In the genomic region with DNA sequence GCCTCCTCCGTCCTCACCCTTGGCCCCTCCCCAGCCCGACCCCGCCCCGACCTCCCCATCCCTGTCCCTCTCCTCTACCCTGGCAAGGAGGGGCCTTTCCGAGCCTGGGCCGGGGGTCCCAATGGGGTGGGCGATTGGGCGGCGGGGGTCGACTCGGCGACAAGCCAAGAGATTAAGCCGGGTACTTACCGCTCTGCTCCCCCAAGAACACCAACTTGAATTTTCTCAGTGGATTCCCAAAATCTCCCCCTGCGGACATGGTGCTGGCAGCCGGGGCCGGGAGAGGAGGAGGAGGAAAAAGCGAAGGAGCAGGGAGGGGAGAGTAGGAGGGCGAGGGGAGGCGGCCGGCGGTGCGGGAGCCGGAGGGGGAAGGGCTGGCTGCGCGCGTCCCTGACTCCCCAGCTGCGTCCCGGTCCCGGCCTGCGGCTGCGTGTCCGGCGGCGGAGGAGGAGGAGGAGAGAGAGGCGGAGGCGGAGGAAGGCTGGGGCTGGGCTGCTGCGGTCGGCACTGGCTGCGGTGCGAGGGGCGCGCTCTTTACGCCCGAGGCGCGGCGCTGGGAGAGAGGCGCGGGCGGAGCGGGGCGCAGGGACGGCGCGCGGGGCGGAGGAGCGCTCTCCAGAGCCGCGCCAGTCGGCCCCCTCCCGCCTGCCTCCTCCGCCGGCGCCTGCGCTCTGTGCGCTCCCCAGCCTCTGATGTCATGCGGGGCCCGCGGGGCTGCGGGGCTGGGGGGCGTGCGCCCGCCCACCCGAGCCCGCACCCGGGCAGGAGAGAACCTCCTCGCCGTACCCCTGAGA, we compare ENCODE assay signal across 8 cellular contexts. TPM values are rescaled to one million over a fixed set of nuclear protein-coding genes. Genes with fewer than 3 reads are reported as not detected.
DNase-seq lines count a peak whose midpoint lies in the region; ATAC-seq and TF ChIP-seq lines count a peak whose summit lies in the region.

A gene (minus strand): TSS at position 675 of the 794 bp plus-strand sequence. CDS start 416 bp downstream, at position 259.

- 0 to 1% methylated on average over 59 to 74 of the region's 80 CpGs for WGBS in lower leg skin, 2 donors

- H3K4me3 Mint-ChIP-seq in effector memory CD8-positive, alpha-beta T cell = peak within 1 kb of the TSS; percentile 65 to 79

- no peaks in the 10 kb centered on the region for H3K9me3 Mint-ChIP-seq in effector memory CD8-positive, alpha-beta T cell

- peaks cover 50 to 72% of the 10 kb centered on the region in 2 donors for H3K27me3 Mint-ChIP-seq in effector memory CD8-positive, alpha-beta T cell

- no peak for TF ChIP-seq POLR2A in lower leg skin (IDR thresholded peaks at IDR 0.05)

- H3K9ac ChIP-seq in subcutaneous abdominal adipose tissue (ENCODE audit: low read length in 5 of 5) = peak within 1 kb of the TSS in 4 of 5 donors; percentile 39 to 78 (median 57)

- in situ Hi-C loops in SK-MEL-5 (cut with HindIII; ENCODE audit: low pct_unique_long_range_greater_than_20kb, low sequenced_read_pairs) = no loop called here

- no peaks in the 10 kb centered on the region for H3K36me3 Mint-ChIP-seq in effector memory CD8-positive, alpha-beta T cell (ENCODE audit: insufficient read depth)

- H3K27me3 ChIP-seq in subcutaneous abdominal adipose tissue (ENCODE audit: control insufficient read depth in 5 of 5, insufficient read depth in 4 of 5, low read length in 5 of 5) = peaks cover 0 to 7% (median 0%) of the 10 kb centered on the region in 5 donors

- TF ChIP-seq CTCF in lower leg skin (IDR thresholded peaks at IDR 0.05) = no peak

- no peaks in the 10 kb centered on the region for H3K9me3 ChIP-seq in subcutaneous abdominal adipose tissue (ENCODE audit: control insufficient read depth in 5 of 5, low read length in 5 of 5)

- ATAC-seq in HG02885 (IDR thresholded peaks at IDR 0.05; ENCODE audit: poor library complexity, unreplicated experiment) = peak; percentile 74
- ATAC-seq in effector memory CD8-positive, alpha-beta T cell (replicated peaks) = peak; percentile 83
- no peak for ATAC-seq in HG02970 (IDR thresholded peaks at IDR 0.05; ENCODE audit: low FRiP score, unreplicated experiment)

- peaks cover 0 to 12% of the 10 kb centered on the region in 2 donors for H3K4me1 Mint-ChIP-seq in effector memory CD8-positive, alpha-beta T cell (ENCODE audit: low read depth in 2 of 2)

- H3K27ac Mint-ChIP-seq in effector memory CD8-positive, alpha-beta T cell = peak within 1 kb of the TSS; percentile 31 to 87

- H3K4me1 ChIP-seq in subcutaneous abdominal adipose tissue (ENCODE audit: control insufficient read depth in 5 of 5, insufficient read depth in 5 of 5, low read length in 5 of 5) = peaks cover 0 to 24% (median 23%) of the 10 kb centered on the region in 5 donors

- intact Hi-C loops in lower leg skin (cut with DNase I; ENCODE audit: low total_unique reads) = no loop called here

- H3K27ac ChIP-seq in subcutaneous abdominal adipose tissue (ENCODE audit: low read depth, low read length) = no peak within 1 kb of the TSS

- peak; percentile 94 for DNase-seq in D341Med (ENCODE audit: low spot score)
- peak; percentile 51 for DNase-seq in SK-MEL-5 (ENCODE audit: low read depth, low spot score)
- DNase-seq in effector memory CD8-positive, alpha-beta T cell = no peak
- DNase-seq in lower leg skin (ENCODE audit: low spot score in 2 of 2) = no peak
- DNase-seq in cerebellar nuclear complex (lab: John Stamatoyannopoulos, UW) = no peak

- peak within 1 kb of the TSS; percentile 51 for H3K4me3 ChIP-seq in lower leg skin (ENCODE audit: low read depth, poor library complexity, severe bottlenecking)
- H3K4me3 ChIP-seq in subcutaneous abdominal adipose tissue (ENCODE audit: low read depth in 1 of 5, low read length in 5 of 5) = peak within 1 kb of the TSS; percentile 59 to 86 (median 68)

- no peaks in the 10 kb centered on the region for H3K36me3 ChIP-seq in subcutaneous abdominal adipose tissue (ENCODE audit: control insufficient read depth in 5 of 5, insufficient read depth in 5 of 5, low read length in 5 of 5)

RNA-seq across cellular contexts. Expression of the gene that starts here (rescaled TPM):
- 4.0 and 5.2 TPM in 2 replicates for total RNA-seq in SK-MEL-5 (2014; rRNA removed; shearing (Covaris generic))
- polyA plus RNA-seq in SK-MEL-5 (2015; cell fraction: cytosol; rRNA removed) = 34.5 and 39.4 TPM in 2 replicates
- 23.4 and 24.2 TPM in 2 replicates for polyA plus RNA-seq in SK-MEL-5 (2015; cell fraction: nucleus; rRNA removed)
- total RNA-seq in lower leg skin = 1 to 10 TPM in 1 of 4 donors, under 1 TPM in 3; 0.30 to 1.1 (median 0.65) TPM

Comparison
In these comparisons a context has a peak if more than half of its experiments do, and no peak if none do; other contexts are left out.
1. DNase-seq: peak in D341Med (single experiment) and SK-MEL-5 (single experiment); none in effector memory CD8-positive, alpha-beta T cell (0 of 3), lower leg skin (0 of 2) and cerebellar nuclear complex (0 of 2).